ENCODE assay signal across 13 cellular contexts in genomic region chr17:38322897-38323296, GRCh38. TPM values are rescaled to one million over a fixed set of nuclear protein-coding genes. Genes with fewer than 3 reads are reported as not detected.
"Had no signal": no experiment of that assay in that cellular context is flagged by ENCODE, and none has a peak within 500 bp of the region (broad histone marks: within the 10 kb centered on the region; RNA-seq: fewer than 3 reads in every experiment).

No MANE protein-coding gene starts in this region.

- H3K27ac Mint-ChIP-seq: activated CD4-positive, alpha-beta memory T cell treated with anti-CD3 and anti-CD28 coated beads for 36 hours; activated CD4-positive, alpha-beta T cell treated with anti-CD3 and anti-CD28 coated beads, Interleukin-2, amount 10 ng/mL, durations not matched to agents 7 days and 5 days; activated naive CD8-positive, alpha-beta T cell treated with anti-CD3 and anti-CD28 coated beads, Interleukin-2, amount 50 U/mL, for 24 hours had no signal

- DNase-seq: amniotic stem cell, NCI-H1436 treated with DMSO at 0.1 percent for 48 hours, SIG-M5, T1000 had no signal

- H3K27ac ChIP-seq: brain microvascular endothelial cell, cardiac muscle cell, VCaP had no signal

- H3K27me3 ChIP-seq: brain microvascular endothelial cell, cardiac muscle cell had no signal

- H3K4me3 Mint-ChIP-seq: activated CD4-positive, alpha-beta memory T cell treated with anti-CD3 and anti-CD28 coated beads for 36 hours; activated CD4-positive, alpha-beta T cell treated with anti-CD3 and anti-CD28 coated beads, Interleukin-2, amount 10 ng/mL, durations not matched to agents 7 days and 5 days; activated naive CD8-positive, alpha-beta T cell treated with anti-CD3 and anti-CD28 coated beads, Interleukin-2, amount 50 U/mL, for 24 hours had no signal

- H3K27me3 Mint-ChIP-seq: activated CD4-positive, alpha-beta memory T cell treated with anti-CD3 and anti-CD28 coated beads for 36 hours; activated CD4-positive, alpha-beta T cell treated with anti-CD3 and anti-CD28 coated beads, Interleukin-2, amount 10 ng/mL, durations not matched to agents 7 days and 5 days; activated naive CD8-positive, alpha-beta T cell treated with anti-CD3 and anti-CD28 coated beads, Interleukin-2, amount 50 U/mL, for 24 hours had no signal

- H3K4me3 ChIP-seq: cardiac muscle cell, K562 had no signal

- H3K9me3 Mint-ChIP-seq: activated CD4-positive, alpha-beta memory T cell treated with anti-CD3 and anti-CD28 coated beads for 36 hours; activated CD4-positive, alpha-beta T cell treated with anti-CD3 and anti-CD28 coated beads, Interleukin-2, amount 10 ng/mL, durations not matched to agents 7 days and 5 days; activated naive CD4-positive, alpha-beta T cell treated with anti-CD3 and anti-CD28 coated beads, Interleukin-2, amount 50 U/mL, for 72 hours; activated naive CD8-positive, alpha-beta T cell treated with anti-CD3 and anti-CD28 coated beads, Interleukin-2, amount 50 U/mL, for 24 hours had no signal

RNA-seq across cellular contexts. Expression of gene GPR179, which starts 20.9 kb away (rescaled TPM):
- total RNA-seq: activated CD4-positive, alpha-beta T cell treated with anti-CD3 and anti-CD28 coated beads, Interleukin-2, amount 10 ng/mL, durations not matched to agents 7 days and 5 days; K562; RPMI7951 had no signal
- polyA plus RNA-seq: cardiac muscle cell, K562 had no signal
